30 cellular contexts compared by ENCODE assay signal in genomic region chr6:27242589-27243265, GRCh38. TPM values are rescaled to one million over a fixed set of nuclear protein-coding genes. Genes with fewer than 3 reads are reported as not detected.
"Had no signal": no experiment of that assay in that cellular context is flagged by ENCODE, and none has a peak within 500 bp of the region (broad histone marks: within the 10 kb centered on the region; RNA-seq: fewer than 3 reads in every experiment).

No MANE protein-coding gene starts in this region.

- H3K4me3 ChIP-seq: ascending aorta, breast epithelium, SK-N-MC had no signal

- H3K4me1 ChIP-seq: ascending aorta, breast epithelium had no signal

- H3K27ac ChIP-seq: ascending aorta, breast epithelium, SK-N-MC, WERI-Rb-1 had no signal

- DNase-seq: activated CD4-positive, alpha-beta memory T cell treated with anti-CD3 and anti-CD28 coated beads, Interleukin-2, amount 10 ng/mL, durations not matched to agents 7 days and 5 days; activated CD4-positive, alpha-beta T cell treated with anti-CD3 and anti-CD28 coated beads for 1 hour; activated CD4-positive, alpha-beta T cell treated with anti-CD3 and anti-CD28 coated beads for 48 hours; activated CD4-positive, CD25-positive, alpha-beta regulatory T cell; activated CD8-positive, alpha-beta memory T cell treated with anti-CD3 and anti-CD28 coated beads for 24 hours; activated CD8-positive, alpha-beta memory T cell treated with anti-CD3 and anti-CD28 coated beads, Interleukin-2, amount 10 ng/mL, durations not matched to agents 7 days and 5 days; activated CD8-positive, alpha-beta memory T cell treated with anti-CD3 and anti-CD28 coated beads, Interleukin-2, amount 50 U/mL, for 48 hours; activated effector memory CD4-positive, alpha-beta T cell treated with Interleukin-2 at 50 U/mL for 16 hours; activated naive CD4-positive, alpha-beta T cell treated with anti-CD3 and anti-CD28 coated beads, Interleukin-2, amount 50 U/mL, for 16 hours; activated naive CD8-positive, alpha-beta T cell treated with anti-CD3 and anti-CD28 coated beads, Interleukin-2, amount 10 ng/mL, durations not matched to agents 7 days and 5 days; activated T-cell treated with anti-CD3 and anti-CD28 coated beads, Interleukin-2, amount 50 U/mL, for 48 hours; amygdala; NCI-H1092 treated with DMSO at 0.1 percent for 48 hours; NCI-H1417; NCI-H187 treated with DMSO at 0.1 percent for 48 hours; NCI-H2081; NCI-H2171 treated with DMSO at 0.1 percent for 48 hours; NCI-H2227 treated with DMSO at 0.1 percent for 48 hours; NCI-H446 treated with DMSO at 0.1 percent for 48 hours; NCI-H524; NCI-H69; NK-92 treated with Interleukin-12 subunit alpha and Interleukin-12 subunit beta, amount 100 ng/mL, for 24 hours; Right ventricle myocardium superior; T1000; WERI-Rb-1 had no signal

- H3K9me3 ChIP-seq: ascending aorta, breast epithelium had no signal

- H3K4me3 Mint-ChIP-seq: activated CD4-positive, alpha-beta memory T cell treated with anti-CD3 and anti-CD28 coated beads, Interleukin-2, amount 10 ng/mL, durations not matched to agents 7 days and 5 days; activated CD8-positive, alpha-beta memory T cell treated with anti-CD3 and anti-CD28 coated beads, Interleukin-2, amount 10 ng/mL, durations not matched to agents 7 days and 5 days; activated naive CD8-positive, alpha-beta T cell treated with anti-CD3 and anti-CD28 coated beads, Interleukin-2, amount 10 ng/mL, durations not matched to agents 7 days and 5 days had no signal

- H3K9me3 Mint-ChIP-seq: activated CD4-positive, alpha-beta memory T cell treated with anti-CD3 and anti-CD28 coated beads, Interleukin-2, amount 10 ng/mL, durations not matched to agents 7 days and 5 days had no signal

- H3K36me3 ChIP-seq: ascending aorta, breast epithelium, WERI-Rb-1 had no signal

- ATAC-seq: activated CD8-positive, alpha-beta memory T cell treated with anti-CD3 and anti-CD28 coated beads, Interleukin-2, amount 10 ng/mL, durations not matched to agents 7 days and 5 days had no signal

- H3K27ac Mint-ChIP-seq: activated CD4-positive, alpha-beta memory T cell treated with anti-CD3 and anti-CD28 coated beads, Interleukin-2, amount 10 ng/mL, durations not matched to agents 7 days and 5 days; activated CD8-positive, alpha-beta memory T cell treated with anti-CD3 and anti-CD28 coated beads, Interleukin-2, amount 10 ng/mL, durations not matched to agents 7 days and 5 days; activated naive CD8-positive, alpha-beta T cell treated with anti-CD3 and anti-CD28 coated beads, Interleukin-2, amount 10 ng/mL, durations not matched to agents 7 days and 5 days had no signal

RNA-seq across cellular contexts. Expression of gene PRSS16, which starts 4.8 kb away (rescaled TPM):
- total RNA-seq: ascending aorta, cardiac septum, LHCN-M2, Right ventricle myocardium superior had no signal
